Comparison of ENCODE assay signal across 20 cellular contexts in genomic region chr5:167753725-167754490, GRCh38.
"Had no signal": no experiment of that assay in that cellular context is flagged by ENCODE, and none has a peak within 500 bp of the region (broad histone marks: within the 10 kb centered on the region; RNA-seq: fewer than 3 reads in every experiment).

No MANE protein-coding gene starts in this region.

- H3K4me1 ChIP-seq: esophagus muscularis mucosa, pancreas, suprapubic skin, thyroid gland, uterus had no signal

- H3K4me3 Mint-ChIP-seq: immature natural killer cell; mesothelial cell of epicardium; natural killer cell treated with Interleukin-12 subunit alpha and Interleukin-12 subunit beta and Interleukin-15 and Interleukin-18, amount 100 ng/mL, for 72 hours; neural progenitor cell; type B pancreatic cell had no signal

- H3K4me1 Mint-ChIP-seq: immature natural killer cell had no signal

- DNase-seq: dermis blood vessel endothelial cell; immature natural killer cell; kidney; nucleus accumbens; pancreas; right cardiac atrium; stimulated activated CD4-positive, alpha-beta T cell treated with anti-CD3 and anti-CD28 coated beads, Interleukin-2, amount 100 ng/mL, for 48 hours; stimulated activated naive CD8-positive, alpha-beta T cell treated with anti-CD3 and anti-CD28 coated beads, Interleukin-15, Interleukin-2, amounts not matched to agents 100 U/mL and 50 U/mL, for 24 hours; thyroid gland; uterus had no signal

- H3K9ac ChIP-seq: neural progenitor cell had no signal

- H3K4me3 ChIP-seq: esophagus muscularis mucosa, neural progenitor cell, pancreas, smooth muscle cell, suprapubic skin, thyroid gland, uterus had no signal

- H3K27me3 Mint-ChIP-seq: natural killer cell treated with Interleukin-12 subunit alpha and Interleukin-12 subunit beta and Interleukin-15 and Interleukin-18, amount 100 ng/mL, for 72 hours; progenitor cell of endocrine pancreas had no signal

- H2AFZ ChIP-seq: neural progenitor cell had no signal

- H3K9me3 Mint-ChIP-seq: mesothelial cell of epicardium; natural killer cell treated with Interleukin-12 subunit alpha and Interleukin-12 subunit beta and Interleukin-15 and Interleukin-18, amount 100 ng/mL, for 72 hours; neural progenitor cell; type B pancreatic cell had no signal

- FAIRE-seq: colon, endothelial cell of umbilical vein, kidney, pancreas had no signal

- H3K27ac ChIP-seq: esophagus muscularis mucosa, neural progenitor cell, pancreas, suprapubic skin, thyroid gland, uterus had no signal

- H3K4me2 ChIP-seq: neural progenitor cell, smooth muscle cell had no signal

- H3K36me3 ChIP-seq: esophagus muscularis mucosa, neural progenitor cell, pancreas, suprapubic skin, thyroid gland, uterus had no signal

- H3K27ac Mint-ChIP-seq: immature natural killer cell; mesothelial cell of epicardium; natural killer cell treated with Interleukin-12 subunit alpha and Interleukin-12 subunit beta and Interleukin-15 and Interleukin-18, amount 100 ng/mL, for 72 hours; progenitor cell of endocrine pancreas; type B pancreatic cell had no signal

- H3K27me3 ChIP-seq: esophagus muscularis mucosa, neural progenitor cell, pancreas, suprapubic skin, thyroid gland, uterus had no signal

- ATAC-seq: natural killer cell treated with Interleukin-12 subunit alpha and Interleukin-12 subunit beta and Interleukin-15 and Interleukin-18, amount 100 ng/mL, for 72 hours; pancreas; right cardiac atrium; stimulated activated naive CD8-positive, alpha-beta T cell treated with anti-CD3 and anti-CD28 coated beads, Interleukin-15, Interleukin-2, amounts not matched to agents 100 U/mL and 50 U/mL, for 24 hours had no signal

- H3K9me3 ChIP-seq: esophagus muscularis mucosa, pancreas, suprapubic skin, thyroid gland, uterus had no signal

- H3K36me3 Mint-ChIP-seq: immature natural killer cell; mesothelial cell of epicardium; natural killer cell treated with Interleukin-12 subunit alpha and Interleukin-12 subunit beta and Interleukin-15 and Interleukin-18, amount 100 ng/mL, for 72 hours; type B pancreatic cell had no signal
